ENCODE assay signal across 8 cellular contexts in genomic region chr16:48117217-48118105, GRCh38. TPM values are rescaled to one million over a fixed set of nuclear protein-coding genes. Genes with fewer than 3 reads are reported as not detected.
A peak's percentile ranks its signal among the peaks of the same experiment; 100 is the strongest.
DNase-seq lines count a peak whose midpoint lies in the region; ATAC-seq and TF ChIP-seq lines count a peak whose summit lies in the region.

No MANE protein-coding gene starts in this region.

- H3K4me3 Mint-ChIP-seq in HFFc6 = no peak overlapping the region
- H3K4me3 Mint-ChIP-seq in progenitor cell of endocrine pancreas (ENCODE audit: low read depth) = no peak overlapping the region

- DNase-seq in NCI-H2227 (lab: John Stamatoyannopoulos, UW; ENCODE audit: unreplicated experiment) = peak; percentile 16
- no peak for DNase-seq in NCI-H2227 treated with DMSO at 0.1 percent for 48 hours (lab: John Stamatoyannopoulos, UW)
- no peak for DNase-seq in HFFc6
- DNase-seq in NCI-H774 (lab: John Stamatoyannopoulos, UW) = peak; percentile 67
- DNase-seq in activated CD8-positive, alpha-beta memory T cell treated with anti-CD3 and anti-CD28 coated beads for 4 hours (ENCODE audit: low read depth in 2 of 2) = peak; percentile 5 to 10
- peak in 1 of 2 donors; percentile 47 for DNase-seq in fibroblast of lung (ENCODE audit: low read depth in 2 of 2)
- DNase-seq in progenitor cell of endocrine pancreas (ENCODE audit: low spot score, unreplicated experiment) = peak; percentile 85

- TF ChIP-seq CTCF in HFFc6 (IDR thresholded peaks at IDR 0.05) = peak; percentile 84
- peak; percentile 39 to 73 for TF ChIP-seq CTCF in fibroblast of lung (conservative IDR thresholded peaks at IDR 0.05 in 1 of 2, IDR thresholded peaks at IDR 0.05 in 1 of 2; ENCODE audit: low read depth in 1 of 2, low read length in 2 of 2)
- TF ChIP-seq CTCF in progenitor cell of endocrine pancreas (IDR thresholded peaks at IDR 0.05; ENCODE audit: unreplicated experiment) = peak; percentile 99

- no peaks in the 10 kb centered on the region for H3K27me3 ChIP-seq in fibroblast of lung (ENCODE audit: control insufficient read depth, insufficient read depth, low read length)

- no peak overlapping the region for H3K9ac ChIP-seq in fibroblast of lung (ENCODE audit: insufficient read depth, low read length)

- no peak overlapping the region for H3K27ac ChIP-seq in fibroblast of lung (ENCODE audit: insufficient read depth, low read length)

- no peak overlapping the region for H2AFZ ChIP-seq in fibroblast of lung (ENCODE audit: low read length)

- H3K9me3 Mint-ChIP-seq in HFFc6 = no peaks in the 10 kb centered on the region
- no peaks in the 10 kb centered on the region for H3K9me3 Mint-ChIP-seq in progenitor cell of endocrine pancreas (ENCODE audit: low read depth)

- peaks cover 3% of the 10 kb centered on the region for H3K27me3 Mint-ChIP-seq in HFFc6 (ENCODE audit: insufficient read depth)
- H3K27me3 Mint-ChIP-seq in progenitor cell of endocrine pancreas = no peaks in the 10 kb centered on the region

- H3K4me1 ChIP-seq in fibroblast of lung (ENCODE audit: control insufficient read depth, extremely low read depth, insufficient read depth, low read length) = peaks cover under 1% of the 10 kb centered on the region

- H3K4me1 Mint-ChIP-seq in HFFc6 (ENCODE audit: low read depth) (peaks cover 18% of the 10 kb centered on the region), progenitor cell of endocrine pancreas (ENCODE audit: low read depth) (no peaks in the 10 kb centered on the region)

- no peaks in the 10 kb centered on the region for H3K79me2 ChIP-seq in fibroblast of lung (ENCODE audit: control insufficient read depth, insufficient read depth, low read length)

- ATAC-seq in GM18858 (IDR thresholded peaks at IDR 0.05; ENCODE audit: unreplicated experiment) = no peak

- H4K20me1 ChIP-seq in fibroblast of lung (ENCODE audit: control insufficient read depth, extremely low read depth, insufficient read depth, low read length) = no peaks in the 10 kb centered on the region

- no peak overlapping the region for H3K27ac Mint-ChIP-seq in HFFc6
- no peak overlapping the region for H3K27ac Mint-ChIP-seq in progenitor cell of endocrine pancreas

- no peaks in the 10 kb centered on the region for H3K9me3 ChIP-seq in fibroblast of lung (ENCODE audit: control insufficient read depth, insufficient read depth, low read depth, low read length)

- H3K36me3 Mint-ChIP-seq in HFFc6 (ENCODE audit: low read depth) (no peaks in the 10 kb centered on the region), progenitor cell of endocrine pancreas (ENCODE audit: insufficient read depth) (no peaks in the 10 kb centered on the region)

- H3K4me3 ChIP-seq in fibroblast of lung (replicated peaks in 1 of 4; ENCODE audit: control extremely low read depth in 1 of 4, insufficient read depth in 1 of 4, low read depth in 3 of 4, low read length in 4 of 4) = no peak overlapping the region

- no peaks in the 10 kb centered on the region for H3K36me3 ChIP-seq in fibroblast of lung (ENCODE audit: control insufficient read depth, insufficient read depth, low read length)

- H3K4me2 ChIP-seq in fibroblast of lung (ENCODE audit: extremely low read depth, insufficient read depth, low read length) = no peak overlapping the region

RNA-seq across cellular contexts. Expression of gene ABCC12, which starts 38.3 kb away (rescaled TPM):
- not detected for total RNA-seq in HFFc6 (2021; fragmentation: NEBNext Ultra II Directional; extraction: Animal tissue kit (Norgen Biotek cat#: 25700))
- not detected in 2 replicates for total RNA-seq in fibroblast of lung
- not detected in 2 replicates for polyA plus RNA-seq in fibroblast of lung
- polyA plus RNA-seq in fibroblast of lung (2012) = not detected in 2 replicates
- polyA minus RNA-seq in fibroblast of lung (ENCODE audit: low replicate concordance) = not detected in 2 replicates
- 0.36 and 1.6 TPM in 2 replicates for total RNA-seq in progenitor cell of endocrine pancreas

Comparison
In these comparisons a context has a peak if more than half of its experiments do, and no peak if none do; other contexts are left out.
1. DNase-seq: peak in NCI-H2227 (single experiment), NCI-H774 (single experiment), activated CD8-positive, alpha-beta memory T cell treated with anti-CD3 and anti-CD28 coated beads for 4 hours (2 of 2) and progenitor cell of endocrine pancreas (single experiment); none in NCI-H2227 treated with DMSO at 0.1 percent for 48 hours (single experiment) and HFFc6 (single experiment).
2. Peak in every context shown above with its lines, with median percentiles within 50 percentile points of each other: CTCF ChIP-seq.